ENCODE assay signal across 1 cellular context in the genomic region with DNA sequence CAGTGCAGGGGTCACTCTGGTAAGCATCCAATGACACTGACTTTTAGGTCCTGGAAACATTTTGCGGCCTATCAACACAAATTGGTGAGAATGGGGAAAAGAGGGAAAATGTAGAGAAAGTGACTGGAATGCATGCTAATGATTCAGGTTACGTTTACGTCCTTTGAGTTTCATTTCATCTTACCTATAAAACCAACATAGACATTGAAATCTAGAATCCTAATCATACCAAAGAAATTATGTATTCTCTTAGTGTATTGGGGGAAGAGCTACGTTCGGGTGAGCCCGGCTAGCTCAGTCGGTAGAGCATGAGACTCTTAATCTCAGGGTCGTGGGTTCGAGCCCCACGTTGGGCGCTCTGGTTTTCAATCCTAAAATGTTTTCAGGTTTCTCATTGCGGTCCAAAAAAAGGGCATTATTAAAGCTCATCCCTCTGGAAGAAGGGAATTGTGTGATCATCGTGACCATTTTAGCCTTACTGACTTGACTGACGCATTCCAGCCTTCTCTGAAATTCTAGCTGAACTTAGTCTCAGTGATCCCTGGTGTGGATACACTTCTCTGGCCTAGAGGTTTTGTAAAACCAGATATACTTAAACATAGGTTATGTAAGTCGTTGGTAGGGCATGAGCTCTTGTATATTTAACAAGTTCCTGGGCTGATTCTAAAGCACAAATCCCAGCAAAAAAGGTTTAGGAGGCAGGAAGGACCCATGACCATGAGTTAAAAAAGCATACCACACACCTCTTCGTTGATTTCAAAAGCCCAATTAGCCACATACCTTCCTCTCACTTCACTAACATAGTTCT.
TF ChIP-seq lines count a peak whose summit lies in the region.

No MANE protein-coding gene starts in this region.

TF ChIP-seq in K562, 482 proteins besides CTCF, POLR2A, EP300 and RAD21 (continued from another document and continues in another):
- TF ChIP-seq, protein P1, sequence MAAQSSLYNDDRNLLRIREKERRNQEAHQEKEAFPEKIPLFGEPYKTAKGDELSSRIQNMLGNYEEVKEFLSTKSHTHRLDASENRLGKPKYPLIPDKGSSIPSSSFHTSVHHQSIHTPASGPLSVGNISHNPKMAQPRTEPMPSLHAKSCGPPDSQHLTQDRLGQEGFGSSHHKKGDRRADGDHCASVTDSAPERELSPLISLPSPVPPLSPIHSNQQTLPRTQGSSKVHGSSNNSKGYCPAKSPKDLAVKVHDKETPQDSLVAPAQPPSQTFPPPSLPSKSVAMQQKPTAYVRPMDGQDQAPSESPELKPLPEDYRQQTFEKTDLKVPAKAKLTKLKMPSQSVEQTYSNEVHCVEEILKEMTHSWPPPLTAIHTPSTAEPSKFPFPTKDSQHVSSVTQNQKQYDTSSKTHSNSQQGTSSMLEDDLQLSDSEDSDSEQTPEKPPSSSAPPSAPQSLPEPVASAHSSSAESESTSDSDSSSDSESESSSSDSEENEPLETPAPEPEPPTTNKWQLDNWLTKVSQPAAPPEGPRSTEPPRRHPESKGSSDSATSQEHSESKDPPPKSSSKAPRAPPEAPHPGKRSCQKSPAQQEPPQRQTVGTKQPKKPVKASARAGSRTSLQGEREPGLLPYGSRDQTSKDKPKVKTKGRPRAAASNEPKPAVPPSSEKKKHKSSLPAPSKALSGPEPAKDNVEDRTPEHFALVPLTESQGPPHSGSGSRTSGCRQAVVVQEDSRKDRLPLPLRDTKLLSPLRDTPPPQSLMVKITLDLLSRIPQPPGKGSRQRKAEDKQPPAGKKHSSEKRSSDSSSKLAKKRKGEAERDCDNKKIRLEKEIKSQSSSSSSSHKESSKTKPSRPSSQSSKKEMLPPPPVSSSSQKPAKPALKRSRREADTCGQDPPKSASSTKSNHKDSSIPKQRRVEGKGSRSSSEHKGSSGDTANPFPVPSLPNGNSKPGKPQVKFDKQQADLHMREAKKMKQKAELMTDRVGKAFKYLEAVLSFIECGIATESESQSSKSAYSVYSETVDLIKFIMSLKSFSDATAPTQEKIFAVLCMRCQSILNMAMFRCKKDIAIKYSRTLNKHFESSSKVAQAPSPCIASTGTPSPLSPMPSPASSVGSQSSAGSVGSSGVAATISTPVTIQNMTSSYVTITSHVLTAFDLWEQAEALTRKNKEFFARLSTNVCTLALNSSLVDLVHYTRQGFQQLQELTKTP (IDR thresholded peaks at IDR 0.05; ENCODE audit: low read depth in 1 of 2, partially characterized antibody in 2 of 2), result peak in 1 of 2 experiments; percentile 86
- no peak for TF ChIP-seq ZNF699 (CRISPR knock-in tag; IDR thresholded peaks at IDR 0.05; ENCODE audit: insufficient replicate concordance)
- TF ChIP-seq CCAR2 (IDR thresholded peaks at IDR 0.05; ENCODE audit: low read depth, low read length), result no peak
- no peak for TF ChIP-seq ZSCAN32 (CRISPR knock-in tag; IDR thresholded peaks at IDR 0.05)
- TF ChIP-seq, protein P2, sequence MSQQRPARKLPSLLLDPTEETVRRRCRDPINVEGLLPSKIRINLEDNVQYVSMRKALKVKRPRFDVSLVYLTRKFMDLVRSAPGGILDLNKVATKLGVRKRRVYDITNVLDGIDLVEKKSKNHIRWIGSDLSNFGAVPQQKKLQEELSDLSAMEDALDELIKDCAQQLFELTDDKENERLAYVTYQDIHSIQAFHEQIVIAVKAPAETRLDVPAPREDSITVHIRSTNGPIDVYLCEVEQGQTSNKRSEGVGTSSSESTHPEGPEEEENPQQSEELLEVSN (IDR thresholded peaks at IDR 0.05; ENCODE audit: borderline replicate concordance in 1 of 2, extremely low read depth in 1 of 2, insufficient read depth in 1 of 2, insufficient read length in 1 of 2, low read depth in 1 of 2, low read length in 1 of 2, poor library complexity in 1 of 2, severe bottlenecking in 1 of 2), result no peak
- no peak; the same call in 1 of the 2 replicates for TF ChIP-seq HDGF (IDR thresholded peaks at IDR 0.05)
- TF ChIP-seq ZKSCAN8 (CRISPR knock-in tag; IDR thresholded peaks at IDR 0.05), result no peak
- TF ChIP-seq, protein P3, sequence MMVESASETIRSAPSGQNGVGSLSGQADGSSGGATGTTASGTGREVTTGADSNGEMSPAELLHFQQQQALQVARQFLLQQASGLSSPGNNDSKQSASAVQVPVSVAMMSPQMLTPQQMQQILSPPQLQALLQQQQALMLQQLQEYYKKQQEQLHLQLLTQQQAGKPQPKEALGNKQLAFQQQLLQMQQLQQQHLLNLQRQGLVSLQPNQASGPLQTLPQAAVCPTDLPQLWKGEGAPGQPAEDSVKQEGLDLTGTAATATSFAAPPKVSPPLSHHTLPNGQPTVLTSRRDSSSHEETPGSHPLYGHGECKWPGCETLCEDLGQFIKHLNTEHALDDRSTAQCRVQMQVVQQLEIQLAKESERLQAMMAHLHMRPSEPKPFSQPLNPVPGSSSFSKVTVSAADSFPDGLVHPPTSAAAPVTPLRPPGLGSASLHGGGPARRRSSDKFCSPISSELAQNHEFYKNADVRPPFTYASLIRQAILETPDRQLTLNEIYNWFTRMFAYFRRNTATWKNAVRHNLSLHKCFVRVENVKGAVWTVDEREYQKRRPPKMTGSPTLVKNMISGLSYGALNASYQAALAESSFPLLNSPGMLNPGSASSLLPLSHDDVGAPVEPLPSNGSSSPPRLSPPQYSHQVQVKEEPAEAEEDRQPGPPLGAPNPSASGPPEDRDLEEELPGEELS (CRISPR knock-in tag; IDR thresholded peaks at IDR 0.05; ENCODE audit: borderline replicate concordance), result peak; percentile 80; the same call in 1 of the 2 replicates
- TF ChIP-seq, protein P4, sequence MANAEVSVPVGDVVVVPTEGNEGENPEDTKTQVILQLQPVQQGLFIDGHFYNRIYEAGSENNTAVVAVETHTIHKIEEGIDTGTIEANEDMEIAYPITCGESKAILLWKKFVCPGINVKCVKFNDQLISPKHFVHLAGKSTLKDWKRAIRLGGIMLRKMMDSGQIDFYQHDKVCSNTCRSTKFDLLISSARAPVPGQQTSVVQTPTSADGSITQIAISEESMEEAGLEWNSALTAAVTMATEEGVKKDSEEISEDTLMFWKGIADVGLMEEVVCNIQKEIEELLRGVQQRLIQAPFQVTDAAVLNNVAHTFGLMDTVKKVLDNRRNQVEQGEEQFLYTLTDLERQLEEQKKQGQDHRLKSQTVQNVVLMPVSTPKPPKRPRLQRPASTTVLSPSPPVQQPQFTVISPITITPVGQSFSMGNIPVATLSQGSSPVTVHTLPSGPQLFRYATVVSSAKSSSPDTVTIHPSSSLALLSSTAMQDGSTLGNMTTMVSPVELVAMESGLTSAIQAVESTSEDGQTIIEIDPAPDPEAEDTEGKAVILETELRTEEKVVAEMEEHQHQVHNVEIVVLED (CRISPR knock-in tag; IDR thresholded peaks at IDR 0.05), result no peak
- TF ChIP-seq MEF2D (tag; conservative IDR thresholded peaks at IDR 0.05; ENCODE audit: low read depth), result peak; percentile 50; the same call in 1 of the 2 replicates
- 0 out of 2 replicates have a peak, but pooled peaks have one; percentile 4 for TF ChIP-seq CBFA2T3 (IDR thresholded peaks at IDR 0.05)
- TF ChIP-seq CHCHD3 (CRISPR knock-in tag; IDR thresholded peaks at IDR 0.05), result no peak
- TF ChIP-seq, protein P5, sequence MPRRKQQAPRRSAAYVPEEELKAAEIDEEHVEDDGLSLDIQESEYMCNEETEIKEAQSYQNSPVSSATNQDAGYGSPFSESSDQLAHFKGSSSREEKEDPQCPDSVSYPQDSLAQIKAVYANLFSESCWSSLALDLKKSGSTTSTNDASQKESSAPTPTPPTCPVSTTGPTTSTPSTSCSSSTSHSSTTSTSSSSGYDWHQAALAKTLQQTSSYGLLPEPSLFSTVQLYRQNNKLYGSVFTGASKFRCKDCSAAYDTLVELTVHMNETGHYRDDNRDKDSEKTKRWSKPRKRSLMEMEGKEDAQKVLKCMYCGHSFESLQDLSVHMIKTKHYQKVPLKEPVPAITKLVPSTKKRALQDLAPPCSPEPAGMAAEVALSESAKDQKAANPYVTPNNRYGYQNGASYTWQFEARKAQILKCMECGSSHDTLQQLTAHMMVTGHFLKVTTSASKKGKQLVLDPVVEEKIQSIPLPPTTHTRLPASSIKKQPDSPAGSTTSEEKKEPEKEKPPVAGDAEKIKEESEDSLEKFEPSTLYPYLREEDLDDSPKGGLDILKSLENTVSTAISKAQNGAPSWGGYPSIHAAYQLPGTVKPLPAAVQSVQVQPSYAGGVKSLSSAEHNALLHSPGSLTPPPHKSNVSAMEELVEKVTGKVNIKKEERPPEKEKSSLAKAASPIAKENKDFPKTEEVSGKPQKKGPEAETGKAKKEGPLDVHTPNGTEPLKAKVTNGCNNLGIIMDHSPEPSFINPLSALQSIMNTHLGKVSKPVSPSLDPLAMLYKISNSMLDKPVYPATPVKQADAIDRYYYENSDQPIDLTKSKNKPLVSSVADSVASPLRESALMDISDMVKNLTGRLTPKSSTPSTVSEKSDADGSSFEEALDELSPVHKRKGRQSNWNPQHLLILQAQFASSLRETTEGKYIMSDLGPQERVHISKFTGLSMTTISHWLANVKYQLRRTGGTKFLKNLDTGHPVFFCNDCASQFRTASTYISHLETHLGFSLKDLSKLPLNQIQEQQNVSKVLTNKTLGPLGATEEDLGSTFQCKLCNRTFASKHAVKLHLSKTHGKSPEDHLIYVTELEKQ (CRISPR knock-in tag; IDR thresholded peaks at IDR 0.05), result no peak
- TF ChIP-seq, protein P6, sequence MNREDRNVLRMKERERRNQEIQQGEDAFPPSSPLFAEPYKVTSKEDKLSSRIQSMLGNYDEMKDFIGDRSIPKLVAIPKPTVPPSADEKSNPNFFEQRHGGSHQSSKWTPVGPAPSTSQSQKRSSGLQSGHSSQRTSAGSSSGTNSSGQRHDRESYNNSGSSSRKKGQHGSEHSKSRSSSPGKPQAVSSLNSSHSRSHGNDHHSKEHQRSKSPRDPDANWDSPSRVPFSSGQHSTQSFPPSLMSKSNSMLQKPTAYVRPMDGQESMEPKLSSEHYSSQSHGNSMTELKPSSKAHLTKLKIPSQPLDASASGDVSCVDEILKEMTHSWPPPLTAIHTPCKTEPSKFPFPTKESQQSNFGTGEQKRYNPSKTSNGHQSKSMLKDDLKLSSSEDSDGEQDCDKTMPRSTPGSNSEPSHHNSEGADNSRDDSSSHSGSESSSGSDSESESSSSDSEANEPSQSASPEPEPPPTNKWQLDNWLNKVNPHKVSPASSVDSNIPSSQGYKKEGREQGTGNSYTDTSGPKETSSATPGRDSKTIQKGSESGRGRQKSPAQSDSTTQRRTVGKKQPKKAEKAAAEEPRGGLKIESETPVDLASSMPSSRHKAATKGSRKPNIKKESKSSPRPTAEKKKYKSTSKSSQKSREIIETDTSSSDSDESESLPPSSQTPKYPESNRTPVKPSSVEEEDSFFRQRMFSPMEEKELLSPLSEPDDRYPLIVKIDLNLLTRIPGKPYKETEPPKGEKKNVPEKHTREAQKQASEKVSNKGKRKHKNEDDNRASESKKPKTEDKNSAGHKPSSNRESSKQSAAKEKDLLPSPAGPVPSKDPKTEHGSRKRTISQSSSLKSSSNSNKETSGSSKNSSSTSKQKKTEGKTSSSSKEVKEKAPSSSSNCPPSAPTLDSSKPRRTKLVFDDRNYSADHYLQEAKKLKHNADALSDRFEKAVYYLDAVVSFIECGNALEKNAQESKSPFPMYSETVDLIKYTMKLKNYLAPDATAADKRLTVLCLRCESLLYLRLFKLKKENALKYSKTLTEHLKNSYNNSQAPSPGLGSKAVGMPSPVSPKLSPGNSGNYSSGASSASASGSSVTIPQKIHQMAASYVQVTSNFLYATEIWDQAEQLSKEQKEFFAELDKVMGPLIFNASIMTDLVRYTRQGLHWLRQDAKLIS (CRISPR knock-in tag; IDR thresholded peaks at IDR 0.05), result peak; percentile 37; the same call in 1 of the 2 replicates
- peak; percentile 57; the same call in 1 of the 2 replicates for TF ChIP-seq ZEB2 (IDR thresholded peaks at IDR 0.05)
- TF ChIP-seq ARNT (IDR thresholded peaks at IDR 0.05), result peak; percentile 91 to 93
- TF ChIP-seq SRF (CRISPR knock-in tag; IDR thresholded peaks at IDR 0.05), result 0 out of 4 replicates have a peak, but pooled peaks of 1 of the 2 experiments have one; percentile 23
- TF ChIP-seq NRF1 (conservative IDR thresholded peaks at IDR 0.05 in 1 of 2, IDR thresholded peaks at IDR 0.05 in 1 of 2), result peak; percentile 16 to 49; a peak in 2 of 4 replicates
- no peak for TF ChIP-seq ZNF175 (CRISPR knock-in tag; IDR thresholded peaks at IDR 0.05; ENCODE audit: low read depth)
- TF ChIP-seq RFX5 (IDR thresholded peaks at IDR 0.05; ENCODE audit: low read depth, low read length), result peak; percentile 75; the same call in 1 of the 2 replicates
- no peak for TF ChIP-seq YBX1 (IDR thresholded peaks at IDR 0.05)
- no peak for TF ChIP-seq CBX8 (IDR thresholded peaks at IDR 0.05; ENCODE audit: borderline replicate concordance, extremely low read depth, low read depth, low read length, poor library complexity, severe bottlenecking)
- TF ChIP-seq RBM22 (IDR thresholded peaks at IDR 0.05; ENCODE audit: low read depth, low read length, poor library complexity, severe bottlenecking), result no peak
- no peak for TF ChIP-seq TCFL5 (CRISPR knock-in tag; conservative IDR thresholded peaks at IDR 0.05)
- TF ChIP-seq ILK (tag; IDR thresholded peaks at IDR 0.05; ENCODE audit: borderline replicate concordance, low read depth), result no peak
- TF ChIP-seq, protein P7, sequence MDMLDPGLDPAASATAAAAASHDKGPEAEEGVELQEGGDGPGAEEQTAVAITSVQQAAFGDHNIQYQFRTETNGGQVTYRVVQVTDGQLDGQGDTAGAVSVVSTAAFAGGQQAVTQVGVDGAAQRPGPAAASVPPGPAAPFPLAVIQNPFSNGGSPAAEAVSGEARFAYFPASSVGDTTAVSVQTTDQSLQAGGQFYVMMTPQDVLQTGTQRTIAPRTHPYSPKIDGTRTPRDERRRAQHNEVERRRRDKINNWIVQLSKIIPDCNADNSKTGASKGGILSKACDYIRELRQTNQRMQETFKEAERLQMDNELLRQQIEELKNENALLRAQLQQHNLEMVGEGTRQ (CRISPR knock-in tag; IDR thresholded peaks at IDR 0.05), result no peak
- TF ChIP-seq POLR2B (IDR thresholded peaks at IDR 0.05; ENCODE audit: low read depth, partially characterized antibody), result no peak
- no peak for TF ChIP-seq CBX1 (IDR thresholded peaks at IDR 0.05; ENCODE audit: low read depth)
- TF ChIP-seq POLR2G (IDR thresholded peaks at IDR 0.05; ENCODE audit: low read depth, low read length), result no peak
- no peak for TF ChIP-seq KAT8 (IDR thresholded peaks at IDR 0.05; ENCODE audit: low read depth)
